1 cellular context compared by ENCODE assay signal in the genomic region with DNA sequence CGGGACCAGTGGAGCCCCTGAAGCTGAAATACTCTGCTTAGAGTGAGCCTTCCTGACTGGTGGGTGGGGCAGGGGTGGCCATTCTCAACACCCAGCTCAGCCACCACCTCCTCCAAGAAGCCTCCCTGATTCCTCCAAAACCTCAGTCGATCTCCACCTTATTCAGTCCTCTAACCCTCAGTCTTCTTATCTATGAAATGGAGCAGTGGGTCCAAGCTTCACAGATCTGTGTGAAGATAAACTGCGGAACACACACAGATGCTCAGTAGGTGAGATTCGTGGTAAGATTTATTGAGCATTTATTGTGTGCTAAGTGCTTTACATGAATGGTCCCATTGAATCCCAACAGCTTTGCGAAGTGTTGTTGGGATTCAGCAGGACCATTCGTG.
TF ChIP-seq lines count a peak whose summit lies in the region.

No MANE protein-coding gene starts in this region.

TF ChIP-seq in H1, 55 proteins besides CTCF, POLR2A, EP300 and RAD21:
- TF ChIP-seq RXRA (IDR thresholded peaks at IDR 0.05; ENCODE audit: insufficient read depth, low read depth, low read length) (no peak), SIN3A (conservative IDR thresholded peaks at IDR 0.05 in 1 of 2, IDR thresholded peaks at IDR 0.05 in 1 of 2; ENCODE audit: low read depth in 1 of 2, low read length in 2 of 2) (no peak), EZH2 (IDR thresholded peaks at IDR 0.05; ENCODE audit: low read depth, low read length, severe bottlenecking) (no peak), TAF1 (IDR thresholded peaks at IDR 0.05; ENCODE audit: low read depth, low read length) (no peak), EGR1 (IDR thresholded peaks at IDR 0.05; ENCODE audit: borderline replicate concordance, low read depth, low read length) (no peak)
- TF ChIP-seq, protein P1, sequence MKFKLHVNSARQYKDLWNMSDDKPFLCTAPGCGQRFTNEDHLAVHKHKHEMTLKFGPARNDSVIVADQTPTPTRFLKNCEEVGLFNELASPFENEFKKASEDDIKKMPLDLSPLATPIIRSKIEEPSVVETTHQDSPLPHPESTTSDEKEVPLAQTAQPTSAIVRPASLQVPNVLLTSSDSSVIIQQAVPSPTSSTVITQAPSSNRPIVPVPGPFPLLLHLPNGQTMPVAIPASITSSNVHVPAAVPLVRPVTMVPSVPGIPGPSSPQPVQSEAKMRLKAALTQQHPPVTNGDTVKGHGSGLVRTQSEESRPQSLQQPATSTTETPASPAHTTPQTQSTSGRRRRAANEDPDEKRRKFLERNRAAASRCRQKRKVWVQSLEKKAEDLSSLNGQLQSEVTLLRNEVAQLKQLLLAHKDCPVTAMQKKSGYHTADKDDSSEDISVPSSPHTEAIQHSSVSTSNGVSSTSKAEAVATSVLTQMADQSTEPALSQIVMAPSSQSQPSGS (IDR thresholded peaks at IDR 0.05; ENCODE audit: low read length): no peak
TF ChIP-seq in H1: peak in this region for 0.
